In genomic region chr6:112956696-112957525, GRCh38 we compare ENCODE assay signal across 12 cellular contexts.
DNase-seq lines count a peak whose midpoint lies in the region; ATAC-seq and TF ChIP-seq lines count a peak whose summit lies in the region.
"Had no signal": no experiment of that assay in that cellular context is flagged by ENCODE, and none has a peak within 500 bp of the region (broad histone marks: within the 10 kb centered on the region; RNA-seq: fewer than 3 reads in every experiment).

No MANE protein-coding gene starts in this region.

- WGBS in trophoblast cell (ENCODE audit: extremely low coverage, insufficient coverage, insufficient read length), result no CpG with 5 or more reads among the region's 5 CpGs

- H2BK120ac ChIP-seq in trophoblast cell (ENCODE audit: insufficient read depth, low read length, poor library complexity), result peak overlapping the region; percentile 41

- H3K79me1 ChIP-seq in trophoblast cell (ENCODE audit: low read length), result peaks cover 3% of the 10 kb centered on the region

- peak overlapping the region; percentile 94 for H2BK5ac ChIP-seq in trophoblast cell (ENCODE audit: low read depth, low read length, poor library complexity)

- H3K23ac ChIP-seq in trophoblast cell (ENCODE audit: low read length), result no peak overlapping the region

- H2AK5ac ChIP-seq in trophoblast cell (ENCODE audit: low read length), result no peak overlapping the region

- TF ChIP-seq CTCF in fibroblast of villous mesenchyme (IDR thresholded peaks at IDR 0.05; ENCODE audit: insufficient read depth, low read depth, low read length) (no peak), GM20000 (IDR thresholded peaks at IDR 0.05; ENCODE audit: extremely low read depth, missing control alignments) (no peak)

- peak overlapping the region; percentile 36 for H4K8ac ChIP-seq in trophoblast cell (ENCODE audit: low read depth, low read length)

- H3K36me3 ChIP-seq in trophoblast cell (ENCODE audit: control insufficient read depth in 1 of 2, insufficient read depth in 2 of 2, low read length in 2 of 2), result no peaks in the 10 kb centered on the region

- peak overlapping the region; percentile 91 for H3K27ac ChIP-seq in trophoblast cell (ENCODE audit: low read depth, low read length)

- H2BK12ac ChIP-seq in trophoblast cell (ENCODE audit: low read length), result peak overlapping the region; percentile 95

- H3K4me2 ChIP-seq in trophoblast cell (ENCODE audit: low read length), result peak overlapping the region; percentile 37

- no peaks in the 10 kb centered on the region for H3K27me3 ChIP-seq in trophoblast cell (ENCODE audit: insufficient read depth, low read length)

- peak overlapping the region; percentile 47 for H3K4ac ChIP-seq in trophoblast cell (ENCODE audit: low read depth, low read length)

- peak overlapping the region; percentile 90 for H4K91ac ChIP-seq in trophoblast cell (ENCODE audit: low read depth, low read length)

- no peak overlapping the region for H2AFZ ChIP-seq in trophoblast cell (ENCODE audit: insufficient read depth, low read length, poor library complexity)

- H4K12ac ChIP-seq in trophoblast cell (ENCODE audit: low read depth, low read length), result no peak overlapping the region

- H3K14ac ChIP-seq in trophoblast cell (ENCODE audit: low read length), result peak overlapping the region; percentile 48

- H3K4me3 ChIP-seq in fibroblast of villous mesenchyme (ENCODE audit: low read depth, low read length), result no peak overlapping the region
- no peak overlapping the region for H3K4me3 ChIP-seq in trophoblast cell (ENCODE audit: low read depth, low read length)

- H3K9ac ChIP-seq in trophoblast cell (ENCODE audit: low read length), result no peak overlapping the region

- H3K4me1 ChIP-seq in trophoblast cell (ENCODE audit: control insufficient read depth in 1 of 2, insufficient read depth in 2 of 2, low read length in 2 of 2), result peaks cover 0 to 3% of the 10 kb centered on the region in 2 experiments

- ATAC-seq in SK-N-SH treated with all-trans-retinoic acid at 6 μM for 48 hours, result peak; percentile 95
- ATAC-seq in GM19324 (IDR thresholded peaks at IDR 0.05; ENCODE audit: low FRiP score, unreplicated experiment), result no peak

- peak; percentile 55 for DNase-seq in H4 (ENCODE audit: low spot score)
- DNase-seq in fibroblast of villous mesenchyme (ENCODE audit: low read depth), result peak; percentile 95
- no peak for DNase-seq in trophoblast cell
- DNase-seq in iPS-NIHi11 (ENCODE audit: low spot score), result no peak
- DNase-seq in activated CD8-positive, alpha-beta memory T cell treated with anti-CD3 and anti-CD28 coated beads for 24 hours, result no peak
- no peak for DNase-seq in GM20000 (ENCODE audit: low spot score)
- DNase-seq: activated CD8-positive, alpha-beta memory T cell treated with anti-CD3 and anti-CD28 coated beads, Interleukin-2, amount 50 U/mL, for 48 hours; NCI-H1105; SHP77 treated with DMSO at 0.1 percent for 48 hours; stimulated activated CD4-positive, alpha-beta T cell treated with anti-CD3 and anti-CD28 coated beads, Interleukin-4, amount 100 ng/mL, for 24 hours had no signal

- no peaks in the 10 kb centered on the region for H3K79me2 ChIP-seq in trophoblast cell (ENCODE audit: control insufficient read depth, insufficient read depth, low read length, poor library complexity)

- no peaks in the 10 kb centered on the region for H3K9me3 ChIP-seq in trophoblast cell (ENCODE audit: insufficient read depth, low read depth, low read length)

- no peak overlapping the region for H3K18ac ChIP-seq in trophoblast cell (ENCODE audit: low read length)

TF ChIP-seq in SK-N-SH treated with all-trans-retinoic acid at 6 μM for 48 hours, 23 proteins besides CTCF, POLR2A, EP300 and RAD21:
- TF ChIP-seq CSDC2 (CRISPR knock-in tag; IDR thresholded peaks at IDR 0.05) (no peak), RARB (CRISPR knock-in tag; IDR thresholded peaks at IDR 0.05) (0 out of 2 replicates have a peak, but pooled peaks have one; percentile 70), ZC3H10 (CRISPR knock-in tag; IDR thresholded peaks at IDR 0.05) (no peak), ZFP3 (CRISPR knock-in tag; IDR thresholded peaks at IDR 0.05) (no peak; the same call in 1 of the 2 replicates), PPARA (CRISPR knock-in tag; IDR thresholded peaks at IDR 0.05; ENCODE audit: borderline replicate concordance) (no peak), ZNF8 (CRISPR knock-in tag; IDR thresholded peaks at IDR 0.05) (peak; percentile 58), TOX (CRISPR knock-in tag; IDR thresholded peaks at IDR 0.05; ENCODE audit: borderline replicate concordance) (peak; percentile 81; the same call in 1 of the 2 replicates), ISL1 (CRISPR knock-in tag; IDR thresholded peaks at IDR 0.05) (peak; percentile 91), TCF4 (CRISPR knock-in tag; IDR thresholded peaks at IDR 0.05; ENCODE audit: borderline replicate concordance) (0 out of 2 replicates have a peak, but pooled peaks have one; percentile 35), OSR1 (CRISPR knock-in tag; IDR thresholded peaks at IDR 0.05) (no peak)
- TF ChIP-seq, protein P1, sequence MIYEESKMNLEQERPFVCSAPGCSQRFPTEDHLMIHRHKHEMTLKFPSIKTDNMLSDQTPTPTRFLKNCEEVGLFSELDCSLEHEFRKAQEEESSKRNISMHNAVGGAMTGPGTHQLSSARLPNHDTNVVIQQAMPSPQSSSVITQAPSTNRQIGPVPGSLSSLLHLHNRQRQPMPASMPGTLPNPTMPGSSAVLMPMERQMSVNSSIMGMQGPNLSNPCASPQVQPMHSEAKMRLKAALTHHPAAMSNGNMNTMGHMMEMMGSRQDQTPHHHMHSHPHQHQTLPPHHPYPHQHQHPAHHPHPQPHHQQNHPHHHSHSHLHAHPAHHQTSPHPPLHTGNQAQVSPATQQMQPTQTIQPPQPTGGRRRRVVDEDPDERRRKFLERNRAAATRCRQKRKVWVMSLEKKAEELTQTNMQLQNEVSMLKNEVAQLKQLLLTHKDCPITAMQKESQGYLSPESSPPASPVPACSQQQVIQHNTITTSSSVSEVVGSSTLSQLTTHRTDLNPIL (CRISPR knock-in tag; IDR thresholded peaks at IDR 0.05; ENCODE audit: low read depth), result peak; percentile 54; the same call in 1 of the 2 replicates

Comparison
In these comparisons a context has a peak if more than half of its experiments do, and no peak if none do; other contexts are left out.
1. DNase-seq: peak in H4 (single experiment) and fibroblast of villous mesenchyme (single experiment); none in trophoblast cell (0 of 2), iPS-NIHi11 (single experiment), activated CD8-positive, alpha-beta memory T cell treated with anti-CD3 and anti-CD28 coated beads for 24 hours (single experiment) and GM20000 (single experiment).